19 cellular contexts compared by ENCODE assay signal in genomic region chr12:131072446-131073230, GRCh38.
A peak's percentile ranks its signal among the peaks of the same experiment; 100 is the strongest.
DNase-seq lines count a peak whose midpoint lies in the region; ATAC-seq, FAIRE-seq and TF ChIP-seq lines count a peak whose summit lies in the region.
"Had no signal": no experiment of that assay in that cellular context is flagged by ENCODE, and none has a peak within 500 bp of the region (broad histone marks: within the 10 kb centered on the region; RNA-seq: fewer than 3 reads in every experiment).

No MANE protein-coding gene starts in this region.

- H3K27me3 ChIP-seq in neuronal stem cell (ENCODE audit: control insufficient read depth in 3 of 3, insufficient read depth in 3 of 3, low read depth in 1 of 3, low read length in 3 of 3) (no peaks in the 10 kb centered on the region), upper lobe of right lung (no peaks in the 10 kb centered on the region), small intestine (ENCODE audit: control insufficient read depth in 2 of 2, insufficient read depth in 2 of 2, low read length in 2 of 2) (no peaks in the 10 kb centered on the region)
- H3K27me3 ChIP-seq: BE2C, SJCRH30 had no signal

- no peak for ATAC-seq in activated CD8-positive, alpha-beta memory T cell treated with anti-CD3 and anti-CD28 coated beads, Interleukin-2, amount 10 ng/mL, durations not matched to agents 7 days and 5 days
- ATAC-seq in upper lobe of right lung: no peak
- ATAC-seq: CD8-positive, alpha-beta T cell; PC-3 had no signal

- peak; percentile 44 for DNase-seq in activated CD8-positive, alpha-beta memory T cell treated with anti-CD3 and anti-CD28 coated beads, Interleukin-2, amount 50 U/mL, for 48 hours
- no peak for DNase-seq in activated CD8-positive, alpha-beta memory T cell treated with anti-CD3 and anti-CD28 coated beads, Interleukin-2, amount 10 ng/mL, durations not matched to agents 7 days and 5 days
- DNase-seq in chondrocyte (ENCODE audit: low spot score) (peak; percentile 39), neuronal stem cell (ENCODE audit: low spot score) (no peak), upper lobe of right lung (peak; percentile 47), G401 (ENCODE audit: low spot score) (no peak), small intestine (no peak), NCI-H1694 treated with DMSO at 0.1 percent for 48 hours (lab: John Stamatoyannopoulos, UW) (no peak)
- DNase-seq: 8988T; BE2C; CD8-positive, alpha-beta T cell; H7; Karpas-422; MM.1S; NCI-H1092 treated with DMSO at 0.1 percent for 48 hours; NCI-H187; NCI-H526 treated with DMSO at 0.1 percent for 48 hours; PC-3; SJCRH30 had no signal

- peak overlapping the region; percentile 33 for H3K18ac ChIP-seq in neuronal stem cell (ENCODE audit: low read length)

- no peak overlapping the region for H2BK15ac ChIP-seq in neuronal stem cell (ENCODE audit: low read length)

- no peaks in the 10 kb centered on the region for H3K27me3 Mint-ChIP-seq in activated CD8-positive, alpha-beta memory T cell treated with anti-CD3 and anti-CD28 coated beads, Interleukin-2, amount 10 ng/mL, durations not matched to agents 7 days and 5 days
- H3K27me3 Mint-ChIP-seq in chondrocyte (ENCODE audit: low read depth): no peaks in the 10 kb centered on the region

- peak overlapping the region; percentile 24 for H2AK5ac ChIP-seq in neuronal stem cell (ENCODE audit: low read depth, low read length)

- WGBS in neuronal stem cell (ENCODE audit: extremely low coverage in 2 of 2, insufficient read length in 2 of 2, insufficient replicate concordance in 1 of 2), 2 donors: no CpG with 5 or more reads among the region's 3 CpGs
- WGBS in small intestine, 3 donors: 81 to 87% (median 83%) methylated on average over 3 of the region's 3 CpGs

- H4K91ac ChIP-seq in neuronal stem cell (ENCODE audit: low read depth, low read length, poor library complexity): no peak overlapping the region

- H3K4me1 ChIP-seq in neuronal stem cell (ENCODE audit: control insufficient read depth in 2 of 2, insufficient read depth in 1 of 2, low read depth in 1 of 2, low read length in 2 of 2) (peaks cover 0 to 2% of the 10 kb centered on the region in 2 donors), upper lobe of right lung (peaks cover 8% of the 10 kb centered on the region), small intestine (ENCODE audit: control insufficient read depth in 2 of 2, insufficient read depth in 1 of 2, low read depth in 1 of 2, low read length in 1 of 2) (no peaks in the 10 kb centered on the region)
- H3K4me1 ChIP-seq: BE2C, SJCRH30 had no signal

- intact Hi-C loops in upper lobe of right lung (cut with DNase I): no loop called here

- no peak overlapping the region for H3K23ac ChIP-seq in neuronal stem cell (ENCODE audit: low read depth, low read length, poor library complexity)

- no peaks in the 10 kb centered on the region for H3K4me1 Mint-ChIP-seq in activated CD8-positive, alpha-beta memory T cell treated with anti-CD3 and anti-CD28 coated beads, Interleukin-2, amount 10 ng/mL, durations not matched to agents 7 days and 5 days
- H3K4me1 Mint-ChIP-seq in chondrocyte (ENCODE audit: low read depth): no peaks in the 10 kb centered on the region

- H3K36me3 ChIP-seq in neuronal stem cell (replicated peaks in 1 of 2; ENCODE audit: control insufficient read depth in 2 of 2, insufficient read depth in 2 of 2, low read length in 2 of 2): no peaks in the 10 kb centered on the region
- peaks cover 7% of the 10 kb centered on the region for H3K36me3 ChIP-seq in upper lobe of right lung
- H3K36me3 ChIP-seq in small intestine (ENCODE audit: control insufficient read depth in 2 of 2, insufficient read depth in 2 of 2, low read length in 2 of 2): no peaks in the 10 kb centered on the region
- H3K36me3 ChIP-seq: BE2C, SJCRH30 had no signal

- FAIRE-seq in small intestine (lab: Jason Lieb, UNC): no peak

- H2BK12ac ChIP-seq in neuronal stem cell (ENCODE audit: low read length): no peak overlapping the region

- no peak overlapping the region for H2BK5ac ChIP-seq in neuronal stem cell (ENCODE audit: low read length)

- H2AFZ ChIP-seq in neuronal stem cell (ENCODE audit: low read length): no peak overlapping the region

- no peak overlapping the region for H3K14ac ChIP-seq in neuronal stem cell (ENCODE audit: low read length)

- no peaks in the 10 kb centered on the region for H3K79me1 ChIP-seq in neuronal stem cell (ENCODE audit: low read depth, low read length)

- in situ Hi-C loops in G401 (cut with HindIII; ENCODE audit: low sequenced_read_pairs): no loop called here

- H3K9ac ChIP-seq in neuronal stem cell (ENCODE audit: low read depth, low read length, poor library complexity): no peak overlapping the region

- H3K4me2 ChIP-seq in neuronal stem cell (ENCODE audit: insufficient read depth, low read length, poor library complexity, severe bottlenecking): no peak overlapping the region

- H3K27ac Mint-ChIP-seq in activated CD8-positive, alpha-beta memory T cell treated with anti-CD3 and anti-CD28 coated beads, Interleukin-2, amount 10 ng/mL, durations not matched to agents 7 days and 5 days: no peak overlapping the region
- no peak overlapping the region for H3K27ac Mint-ChIP-seq in chondrocyte (ENCODE audit: unreplicated experiment)
- H3K27ac Mint-ChIP-seq: CD8-positive, alpha-beta T cell had no signal

- H3K4me3 ChIP-seq in neuronal stem cell (ENCODE audit: low read length in 2 of 2): no peak overlapping the region
- H3K4me3 ChIP-seq in upper lobe of right lung: no peak overlapping the region
- no peak overlapping the region for H3K4me3 ChIP-seq in small intestine (ENCODE audit: low read depth in 1 of 2, low read length in 2 of 2)
- H3K4me3 ChIP-seq: SJCRH30 had no signal

- H3K4me3 Mint-ChIP-seq in activated CD8-positive, alpha-beta memory T cell treated with anti-CD3 and anti-CD28 coated beads, Interleukin-2, amount 10 ng/mL, durations not matched to agents 7 days and 5 days: no peak overlapping the region
- H3K4me3 Mint-ChIP-seq in chondrocyte (ENCODE audit: unreplicated experiment): no peak overlapping the region
- H3K4me3 Mint-ChIP-seq: CD8-positive, alpha-beta T cell had no signal

- no peaks in the 10 kb centered on the region for H3K9me3 Mint-ChIP-seq in activated CD8-positive, alpha-beta memory T cell treated with anti-CD3 and anti-CD28 coated beads, Interleukin-2, amount 10 ng/mL, durations not matched to agents 7 days and 5 days (ENCODE audit: low read depth)
- H3K9me3 Mint-ChIP-seq in chondrocyte (ENCODE audit: low read depth): peaks cover 3% of the 10 kb centered on the region
- H3K9me3 Mint-ChIP-seq: CD8-positive, alpha-beta T cell had no signal

- H2BK120ac ChIP-seq in neuronal stem cell (ENCODE audit: low read depth, low read length): no peak overlapping the region

- no peak overlapping the region for H4K8ac ChIP-seq in neuronal stem cell (ENCODE audit: low read depth, low read length)

- H3K27ac ChIP-seq in neuronal stem cell (replicated peaks; ENCODE audit: low read length): no peak overlapping the region
- H3K27ac ChIP-seq in upper lobe of right lung: no peak overlapping the region
- no peak overlapping the region for H3K27ac ChIP-seq in small intestine (ENCODE audit: low read depth in 1 of 2, low read length in 1 of 2)
- H3K27ac ChIP-seq: SJCRH30 had no signal

- no peak overlapping the region for H3K4ac ChIP-seq in neuronal stem cell (ENCODE audit: low read length)

- CTCF ChIA-PET in activated CD8-positive, alpha-beta memory T cell treated with anti-CD3 and anti-CD28 coated beads, Interleukin-2, amount 10 ng/mL, durations not matched to agents 7 days and 5 days (lab: Charles Lee): no interaction called here

- TF ChIP-seq CTCF in chondrocyte (IDR thresholded peaks at IDR 0.05) (no peak), upper lobe of right lung (IDR thresholded peaks at IDR 0.05) (no peak)

- H3K9me3 ChIP-seq in neuronal stem cell (replicated peaks in 1 of 2; ENCODE audit: control insufficient read depth in 2 of 2, insufficient read depth in 1 of 2, low read depth in 1 of 2, low read length in 2 of 2) (no peaks in the 10 kb centered on the region), upper lobe of right lung (no peaks in the 10 kb centered on the region), small intestine (ENCODE audit: control insufficient read depth, low read depth) (no peaks in the 10 kb centered on the region)
- H3K9me3 ChIP-seq: BE2C, SJCRH30 had no signal

- H3K36me3 Mint-ChIP-seq in activated CD8-positive, alpha-beta memory T cell treated with anti-CD3 and anti-CD28 coated beads, Interleukin-2, amount 10 ng/mL, durations not matched to agents 7 days and 5 days: no peaks in the 10 kb centered on the region
- no peaks in the 10 kb centered on the region for H3K36me3 Mint-ChIP-seq in chondrocyte (ENCODE audit: low read depth)
- H3K36me3 Mint-ChIP-seq: CD8-positive, alpha-beta T cell had no signal

Comparison
In these comparisons a context has a peak if more than half of its experiments do, and no peak if none do; other contexts are left out.
1. DNase-seq: peak in activated CD8-positive, alpha-beta memory T cell treated with anti-CD3 and anti-CD28 coated beads, Interleukin-2, amount 50 U/mL, for 48 hours (single experiment), chondrocyte (single experiment) and upper lobe of right lung (single experiment); none in activated CD8-positive, alpha-beta memory T cell treated with anti-CD3 and anti-CD28 coated beads, Interleukin-2, amount 10 ng/mL, durations not matched to agents 7 days and 5 days (single experiment), neuronal stem cell (single experiment), G401 (single experiment), small intestine (single experiment) and NCI-H1694 treated with DMSO at 0.1 percent for 48 hours (single experiment).